9 cellular contexts compared by ENCODE assay signal in genomic region chr18:13481820-13482640, GRCh38.
DNase-seq lines count a peak whose midpoint lies in the region; ATAC-seq lines count a peak whose summit lies in the region.
"Had no signal": no experiment of that assay in that cellular context is flagged by ENCODE, and none has a peak within 500 bp of the region (broad histone marks: within the 10 kb centered on the region; RNA-seq: fewer than 3 reads in every experiment).

No MANE protein-coding gene starts in this region.

- H3K4me3 Mint-ChIP-seq in T-helper 2 cell treated with Interferon-gamma antibody and Interleukin-4, amounts not matched to agents 5 μg/mL and 100 μg/mL, for 36 hours, result no peak overlapping the region

- no peaks in the 10 kb centered on the region for H3K9me3 Mint-ChIP-seq in T-helper 2 cell treated with Interferon-gamma antibody and Interleukin-4, amounts not matched to agents 5 μg/mL and 100 μg/mL, for 36 hours

- DNase-seq in T-helper 2 cell treated with Interferon-gamma antibody and Interleukin-4, amounts not matched to agents 5 μg/mL and 100 μg/mL, for 36 hours (ENCODE audit: low spot score), result no peak
- no peak for DNase-seq in T-helper 2 cell
- DNase-seq in sciatic nerve (ENCODE audit: low spot score), result peak; percentile 42
- DNase-seq in glomerular visceral epithelial cell (ENCODE audit: extremely low spot score), result no peak
- no peak for DNase-seq in activated gamma-delta T cell (lab: John Stamatoyannopoulos, UW)
- DNase-seq in EL, result no peak
- DNase-seq: 8988T had no signal

- peak overlapping the region; percentile 53 for H3K27ac Mint-ChIP-seq in T-helper 2 cell treated with Interferon-gamma antibody and Interleukin-4, amounts not matched to agents 5 μg/mL and 100 μg/mL, for 36 hours

- ATAC-seq in GM21528 (IDR thresholded peaks at IDR 0.05; ENCODE audit: low FRiP score, unreplicated experiment), result peak; percentile 97
- ATAC-seq in HG03378 (IDR thresholded peaks at IDR 0.05; ENCODE audit: unreplicated experiment), result peak; percentile 87
- peak; percentile 13 for ATAC-seq in sciatic nerve

- H3K4me1 Mint-ChIP-seq in T-helper 2 cell treated with Interferon-gamma antibody and Interleukin-4, amounts not matched to agents 5 μg/mL and 100 μg/mL, for 36 hours (ENCODE audit: low read depth), result peaks cover 25% of the 10 kb centered on the region

- intact Hi-C loops in sciatic nerve (cut with DNase I), result no loop called here

- H3K36me3 Mint-ChIP-seq in T-helper 2 cell treated with Interferon-gamma antibody and Interleukin-4, amounts not matched to agents 5 μg/mL and 100 μg/mL, for 36 hours (ENCODE audit: low read depth), result peaks cover 17% of the 10 kb centered on the region

- H3K27me3 Mint-ChIP-seq in T-helper 2 cell treated with Interferon-gamma antibody and Interleukin-4, amounts not matched to agents 5 μg/mL and 100 μg/mL, for 36 hours (ENCODE audit: low read depth), result no peaks in the 10 kb centered on the region

Comparison
In these comparisons a context has a peak if more than half of its experiments do, and no peak if none do; other contexts are left out.
1. ATAC-seq: peak in every context shown above with its lines; median percentile 97 in GM21528; 87 in HG03378; 13 in sciatic nerve.